Comparison of ENCODE assay signal across 22 cellular contexts in genomic region chr20:47156431-47156841, GRCh38.
A peak's percentile ranks its signal among the peaks of the same experiment; 100 is the strongest.
DNase-seq lines count a peak whose midpoint lies in the region; ATAC-seq and TF ChIP-seq lines count a peak whose summit lies in the region.
"Had no signal": no experiment of that assay in that cellular context is flagged by ENCODE, and none has a peak within 500 bp of the region (broad histone marks: within the 10 kb centered on the region; RNA-seq: fewer than 3 reads in every experiment).

No MANE protein-coding gene starts in this region.

- H4K20me1 ChIP-seq in GM23248 (ENCODE audit: insufficient read depth), result no peaks in the 10 kb centered on the region

- H3K9me3 Mint-ChIP-seq in nephron, result peaks cover 6% of the 10 kb centered on the region
- H3K9me3 Mint-ChIP-seq in osteocyte (ENCODE audit: unreplicated experiment), result no peaks in the 10 kb centered on the region
- H3K9me3 Mint-ChIP-seq: CD8-positive, alpha-beta T cell had no signal

- no peaks in the 10 kb centered on the region for H3F3A ChIP-seq in GM23248 (ENCODE audit: insufficient read depth)

- H3K36me3 Mint-ChIP-seq in nephron (ENCODE audit: low read depth) (no peaks in the 10 kb centered on the region), osteocyte (ENCODE audit: unreplicated experiment) (peaks cover 2% of the 10 kb centered on the region)
- H3K36me3 Mint-ChIP-seq: CD8-positive, alpha-beta T cell had no signal

- DNase-seq in NCI-H2227 (lab: John Stamatoyannopoulos, UW; ENCODE audit: unreplicated experiment), result peak; percentile 36
- no peak for DNase-seq in upper lobe of right lung
- no peak for DNase-seq in GM23248
- DNase-seq in osteocyte (ENCODE audit: extremely low spot score, unreplicated experiment), result no peak
- DNase-seq in stimulated activated CD4-positive, alpha-beta T cell treated with anti-CD3 and anti-CD28 coated beads, Interleukin-2, amount 100 ng/mL, for 48 hours, result no peak
- DNase-seq: C1 segment of cervical spinal cord; Caco-2; CD8-positive, alpha-beta T cell; DMS 273 treated with DMSO at 0.1 percent for 48 hours; DMS79; EL; GDM1; NCI-H1048; NCI-H1694; NCI-H2029 treated with DMSO at 0.1 percent for 48 hours; NCI-H446 treated with DMSO at 0.1 percent for 48 hours; NCI-H69; SIG-M5 had no signal

- no peaks in the 10 kb centered on the region for H3K36me3 ChIP-seq in gastroesophageal sphincter
- H3K36me3 ChIP-seq in upper lobe of right lung, result no peaks in the 10 kb centered on the region
- no peaks in the 10 kb centered on the region for H3K36me3 ChIP-seq in GM23248 (ENCODE audit: low read depth)

- H3K4me1 Mint-ChIP-seq in nephron (peaks cover 19% of the 10 kb centered on the region), osteocyte (ENCODE audit: unreplicated experiment) (no peaks in the 10 kb centered on the region)

- H3K4me1 ChIP-seq in gastroesophageal sphincter, result no peaks in the 10 kb centered on the region
- H3K4me1 ChIP-seq in upper lobe of right lung, result no peaks in the 10 kb centered on the region
- H3K4me1 ChIP-seq in GM23248 (ENCODE audit: insufficient read depth), result no peaks in the 10 kb centered on the region

- no peak for TF ChIP-seq POLR2A in gastroesophageal sphincter (IDR thresholded peaks at IDR 0.05)

- peak overlapping the region; percentile 36 to 61 (median 40) for H3K27ac Mint-ChIP-seq in nephron
- H3K27ac Mint-ChIP-seq in osteocyte (ENCODE audit: unreplicated experiment), result no peak overlapping the region
- H3K27ac Mint-ChIP-seq: CD8-positive, alpha-beta T cell had no signal

- no peak overlapping the region for H2AFZ ChIP-seq in GM23248

- no peaks in the 10 kb centered on the region for H3K79me2 ChIP-seq in GM23248 (ENCODE audit: insufficient read depth)

- H3K27ac ChIP-seq in gastroesophageal sphincter (no peak overlapping the region), upper lobe of right lung (no peak overlapping the region), GM23248 (no peak overlapping the region)
- H3K27ac ChIP-seq: SK-N-MC had no signal

- no peak overlapping the region for H3K9ac ChIP-seq in GM23248

- intact Hi-C loops in upper lobe of right lung (cut with DNase I), result no loop called here

- no peaks in the 10 kb centered on the region for H3K27me3 Mint-ChIP-seq in nephron (ENCODE audit: low read depth)
- peaks cover 65% of the 10 kb centered on the region for H3K27me3 Mint-ChIP-seq in osteocyte (ENCODE audit: unreplicated experiment)

- no peaks in the 10 kb centered on the region for H3K9me3 ChIP-seq in gastroesophageal sphincter
- H3K9me3 ChIP-seq in upper lobe of right lung, result no peaks in the 10 kb centered on the region
- no peaks in the 10 kb centered on the region for H3K9me3 ChIP-seq in GM23248 (ENCODE audit: low read depth)
- H3K9me3 ChIP-seq: Caco-2 had no signal

- H3K4me3 Mint-ChIP-seq in nephron (no peak overlapping the region), osteocyte (ENCODE audit: unreplicated experiment) (no peak overlapping the region)
- H3K4me3 Mint-ChIP-seq: CD8-positive, alpha-beta T cell had no signal

- H3K27me3 ChIP-seq in gastroesophageal sphincter (peaks cover 13% of the 10 kb centered on the region), upper lobe of right lung (no peaks in the 10 kb centered on the region), GM23248 (replicated peaks; ENCODE audit: insufficient read depth) (no peaks in the 10 kb centered on the region)

- H3K4me2 ChIP-seq in GM23248 (ENCODE audit: unreplicated experiment), result no peak overlapping the region

- H3K4me3 ChIP-seq in gastroesophageal sphincter (no peak overlapping the region), upper lobe of right lung (no peak overlapping the region), GM23248 (no peak overlapping the region)
- H3K4me3 ChIP-seq: GM12878, SK-N-MC had no signal

- H3K9me2 ChIP-seq in GM23248 (ENCODE audit: insufficient read depth), result no peaks in the 10 kb centered on the region

- WGBS in gastroesophageal sphincter (ENCODE audit: low coverage in 1 of 2), 2 donors, result 31 to 39% methylated on average over 2 to 4 of the region's 4 CpGs
- WGBS in GM23248 (ENCODE audit: low coverage in 1 of 2, low lambda C conversion rate in 2 of 2, missing lambda C conversion rate in 2 of 2), 2 experiments, result 67 to 68% methylated on average over 4 of the region's 4 CpGs

- TF ChIP-seq CTCF in gastroesophageal sphincter (IDR thresholded peaks at IDR 0.05), result no peak
- TF ChIP-seq CTCF in nephron (IDR thresholded peaks at IDR 0.05; ENCODE audit: unreplicated experiment in 3 of 3), result no peak
- no peak for TF ChIP-seq CTCF in upper lobe of right lung (IDR thresholded peaks at IDR 0.05)
- no peak for TF ChIP-seq CTCF in osteocyte (IDR thresholded peaks at IDR 0.05)

- TF ChIP-seq EP300 in gastroesophageal sphincter (IDR thresholded peaks at IDR 0.05), result no peak

- ATAC-seq in gastroesophageal sphincter (peak; percentile 64), upper lobe of right lung (peak; percentile 86)
- ATAC-seq: CD8-positive, alpha-beta T cell; GM12878 had no signal

- in situ Hi-C loops in GM23248 (cut with MboI), result no loop called here
